ENCODE assay signal across 16 cellular contexts in genomic region chr2:214079032-214079431, GRCh38.
"Had no signal": no experiment of that assay in that cellular context is flagged by ENCODE, and none has a peak within 500 bp of the region (broad histone marks: within the 10 kb centered on the region; RNA-seq: fewer than 3 reads in every experiment).

No MANE protein-coding gene starts in this region.

- H3K36me3 ChIP-seq: adrenal gland, heart left ventricle, sigmoid colon, suprapubic skin, upper lobe of left lung had no signal

- H3K4me3 ChIP-seq: adrenal gland, heart left ventricle, sigmoid colon, suprapubic skin, upper lobe of left lung had no signal

- FAIRE-seq: keratinocyte had no signal

- ATAC-seq: activated CD4-positive, CD25-positive, alpha-beta regulatory T cell treated with anti-CD3 and anti-CD28 coated beads, Interleukin-2, amount 50 U/mL, for 24 hours; esophagus mucosa; heart left ventricle; left ventricle myocardium superior had no signal

- H3K27ac ChIP-seq: adrenal gland, heart left ventricle, sigmoid colon, suprapubic skin, upper lobe of left lung had no signal

- H3K4me1 ChIP-seq: adrenal gland, heart left ventricle, sigmoid colon, suprapubic skin, upper lobe of left lung had no signal

- H3K9me3 ChIP-seq: adrenal gland, heart left ventricle, sigmoid colon, suprapubic skin, upper lobe of left lung had no signal

- H3K27me3 ChIP-seq: adrenal gland, heart left ventricle, sigmoid colon, suprapubic skin, upper lobe of left lung had no signal

- DNase-seq: activated naive CD4-positive, alpha-beta T cell treated with anti-CD3 and anti-CD28 coated beads, Interleukin-2, amount 10 ng/mL, durations not matched to agents 7 days and 5 days; adrenal gland; central memory CD4-positive, alpha-beta T cell; heart left ventricle; left ventricle myocardium superior; mesenchymal stem cell; nephron progenitor cell; sigmoid colon; stimulated activated CD4-positive, alpha-beta T cell treated with anti-CD3 and anti-CD28 coated beads, Interleukin-12 subunit alpha, Interleukin-12 subunit beta, amount 100 ng/mL, for 4 hours; stimulated activated naive CD4-positive, alpha-beta T cell; T-helper 2 cell; upper lobe of left lung had no signal
